7 cellular contexts compared by ENCODE assay signal in the genomic region with DNA sequence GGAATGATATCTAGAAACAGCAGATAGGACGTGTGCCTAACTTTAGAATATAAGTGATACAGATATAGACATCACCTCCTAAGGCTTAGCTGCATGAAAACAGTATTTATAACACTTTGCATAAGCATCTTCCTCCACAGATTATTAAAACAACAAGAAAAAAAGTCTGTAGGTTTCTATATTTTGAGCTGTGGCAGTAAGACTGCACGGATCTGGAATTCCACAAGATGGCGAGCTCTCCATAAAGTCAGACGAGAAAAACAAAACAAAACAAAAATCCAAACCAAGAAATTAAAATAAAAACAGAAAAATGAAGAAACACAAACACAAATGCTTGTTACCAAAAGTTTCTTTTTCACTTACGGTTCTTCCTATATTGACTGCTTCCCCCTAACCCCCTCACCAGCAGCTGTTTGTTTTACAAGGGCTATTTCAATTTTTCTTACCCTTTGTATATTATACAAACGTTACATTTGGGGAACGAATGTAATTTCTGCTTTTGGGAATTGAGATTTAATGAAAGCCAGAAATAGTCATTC.
DNase-seq lines count a peak whose midpoint lies in the region; ATAC-seq and TF ChIP-seq lines count a peak whose summit lies in the region.

No MANE protein-coding gene starts in this region.

- ATAC-seq in GM23338, result no peak
- no peak for ATAC-seq in HG03139 (IDR thresholded peaks at IDR 0.05; ENCODE audit: unreplicated experiment)

- H3K9ac ChIP-seq in endocrine pancreas (ENCODE audit: control insufficient read depth, insufficient read depth, low read length), result no peak overlapping the region

- BruUV-seq in OCI-LY7 (replicated peaks; lab: Mats Ljungman, UMichigan), result no TSS peak

- CTCF ChIA-PET in OCI-LY7 (lab: Charles Lee; ENCODE audit: unreplicated experiment), result no interaction called here

- no peaks in the 10 kb centered on the region for H4K20me1 ChIP-seq in GM23338 (replicated peaks; ENCODE audit: insufficient read depth)
- H4K20me1 ChIP-seq in OCI-LY7 (ENCODE audit: insufficient read depth, low read length), result no peaks in the 10 kb centered on the region

- H3K9me3 Mint-ChIP-seq in GM23338 (no peaks in the 10 kb centered on the region), nephron (no peaks in the 10 kb centered on the region)

- TF ChIP-seq CTCF in GM23338 (conservative IDR thresholded peaks at IDR 0.05; ENCODE audit: low read depth in 2 of 2), result peak; percentile 60 to 69
- 0 out of 2 replicates have a peak, but pooled peaks have one; percentile 20 for TF ChIP-seq CTCF in OCI-LY7 (conservative IDR thresholded peaks at IDR 0.05; ENCODE audit: low read length)
- peak; percentile 52 to 61 (median 60) for TF ChIP-seq CTCF in nephron (IDR thresholded peaks at IDR 0.05; ENCODE audit: unreplicated experiment in 3 of 3)

- H3K4me2 ChIP-seq in GM23338, result no peak overlapping the region
- no peak overlapping the region for H3K4me2 ChIP-seq in OCI-LY7 (ENCODE audit: low read length)

- DNase-seq in EH (ENCODE audit: low read depth) (peak; percentile 31), GM23338 (ENCODE audit: low spot score) (peak; percentile 39), OCI-LY7 (ENCODE audit: low spot score) (no peak), substantia nigra (lab: John Stamatoyannopoulos, UW) (no peak)

- no peaks in the 10 kb centered on the region for H3K27me3 ChIP-seq in GM23338 (ENCODE audit: insufficient read depth)
- no peaks in the 10 kb centered on the region for H3K27me3 ChIP-seq in endocrine pancreas (ENCODE audit: control insufficient read depth, insufficient read depth, low read length)

- 0 out of 2 replicates have a peak overlapping the region, but pooled peaks have one; percentile 4 for H2AFZ ChIP-seq in GM23338
- no peak overlapping the region for H2AFZ ChIP-seq in OCI-LY7 (ENCODE audit: low read length)

- H3K4me1 ChIP-seq in GM23338 (ENCODE audit: insufficient read depth) (0 out of 2 replicates have a peak, but pooled peaks cover 2% of the 10 kb centered on the region), OCI-LY7 (ENCODE audit: insufficient read depth, low read length, poor library complexity, severe bottlenecking) (no peaks in the 10 kb centered on the region), endocrine pancreas (ENCODE audit: control insufficient read depth, insufficient read depth, low read length) (peaks cover 14% of the 10 kb centered on the region)

- no peaks in the 10 kb centered on the region for H3F3A ChIP-seq in GM23338 (replicated peaks; ENCODE audit: low read depth)

- H3K4me3 Mint-ChIP-seq in GM23338 (no peak overlapping the region), nephron (peak overlapping the region in 2 of 3 experiments; percentile 1 to 9)

- H3K27ac Mint-ChIP-seq in GM23338, result peak overlapping the region; percentile 93
- H3K27ac Mint-ChIP-seq in nephron, result peak overlapping the region; percentile 20 to 66 (median 24)

- no peak overlapping the region for H3K27ac ChIP-seq in GM23338 (ENCODE audit: low read depth)
- H3K27ac ChIP-seq in OCI-LY7 (ENCODE audit: low read depth, low read length, poor library complexity, severe bottlenecking), result no peak overlapping the region
- H3K27ac ChIP-seq in substantia nigra (ENCODE audit: low read depth, low read length, poor library complexity, severe bottlenecking), result no peak overlapping the region

- H3K4me3 ChIP-seq in GM23338, result no peak overlapping the region
- H3K4me3 ChIP-seq in OCI-LY7 (ENCODE audit: low read depth, low read length, poor library complexity, severe bottlenecking), result no peak overlapping the region
- peak overlapping the region; percentile 62 for H3K4me3 ChIP-seq in endocrine pancreas (ENCODE audit: control insufficient read depth, insufficient read depth, low read length)

- H3K27me3 Mint-ChIP-seq in GM23338 (ENCODE audit: insufficient read depth, low read depth, poor library complexity) (peaks cover 5% of the 10 kb centered on the region), nephron (ENCODE audit: low read depth) (peaks cover 1% of the 10 kb centered on the region)

- H3K36me3 ChIP-seq in GM23338 (ENCODE audit: insufficient read depth) (no peaks in the 10 kb centered on the region), OCI-LY7 (ENCODE audit: insufficient read depth, low read length) (no peaks in the 10 kb centered on the region), endocrine pancreas (ENCODE audit: control insufficient read depth, insufficient read depth, low read length) (no peaks in the 10 kb centered on the region)

- H3K4me1 Mint-ChIP-seq in GM23338, result peaks cover 24% of the 10 kb centered on the region
- peaks cover 17% of the 10 kb centered on the region for H3K4me1 Mint-ChIP-seq in nephron

- POLR2A ChIA-PET in OCI-LY7 (lab: Charles Lee), result interaction anchor here (0.6 kb wide), 1 partner anchor 25 kb away, joined by 3 read pairs; no protein-coding TSS in a partner anchor

- H3K36me3 Mint-ChIP-seq in GM23338 (ENCODE audit: low read depth) (no peaks in the 10 kb centered on the region), nephron (ENCODE audit: low read depth) (no peaks in the 10 kb centered on the region)

- H3K79me2 ChIP-seq in GM23338 (replicated peaks; ENCODE audit: insufficient read depth) (no peaks in the 10 kb centered on the region), OCI-LY7 (ENCODE audit: insufficient read depth, low read depth, low read length) (no peaks in the 10 kb centered on the region)

- intact Hi-C loops in OCI-LY7 (cut with micrococcal nuclease; ENCODE audit: unreplicated experiment), result no loop called here

- H3K9me2 ChIP-seq in GM23338 (ENCODE audit: insufficient read depth) (no peaks in the 10 kb centered on the region), OCI-LY7 (ENCODE audit: insufficient read depth, low read length) (no peaks in the 10 kb centered on the region)

- H3K9me3 ChIP-seq in OCI-LY7 (ENCODE audit: low read length) (no peaks in the 10 kb centered on the region), endocrine pancreas (ENCODE audit: control insufficient read depth, low read length) (no peaks in the 10 kb centered on the region)

TF ChIP-seq in GM23338, 12 proteins besides CTCF, POLR2A, EP300 and RAD21 (continues in another document):
- TF ChIP-seq, protein P1, sequence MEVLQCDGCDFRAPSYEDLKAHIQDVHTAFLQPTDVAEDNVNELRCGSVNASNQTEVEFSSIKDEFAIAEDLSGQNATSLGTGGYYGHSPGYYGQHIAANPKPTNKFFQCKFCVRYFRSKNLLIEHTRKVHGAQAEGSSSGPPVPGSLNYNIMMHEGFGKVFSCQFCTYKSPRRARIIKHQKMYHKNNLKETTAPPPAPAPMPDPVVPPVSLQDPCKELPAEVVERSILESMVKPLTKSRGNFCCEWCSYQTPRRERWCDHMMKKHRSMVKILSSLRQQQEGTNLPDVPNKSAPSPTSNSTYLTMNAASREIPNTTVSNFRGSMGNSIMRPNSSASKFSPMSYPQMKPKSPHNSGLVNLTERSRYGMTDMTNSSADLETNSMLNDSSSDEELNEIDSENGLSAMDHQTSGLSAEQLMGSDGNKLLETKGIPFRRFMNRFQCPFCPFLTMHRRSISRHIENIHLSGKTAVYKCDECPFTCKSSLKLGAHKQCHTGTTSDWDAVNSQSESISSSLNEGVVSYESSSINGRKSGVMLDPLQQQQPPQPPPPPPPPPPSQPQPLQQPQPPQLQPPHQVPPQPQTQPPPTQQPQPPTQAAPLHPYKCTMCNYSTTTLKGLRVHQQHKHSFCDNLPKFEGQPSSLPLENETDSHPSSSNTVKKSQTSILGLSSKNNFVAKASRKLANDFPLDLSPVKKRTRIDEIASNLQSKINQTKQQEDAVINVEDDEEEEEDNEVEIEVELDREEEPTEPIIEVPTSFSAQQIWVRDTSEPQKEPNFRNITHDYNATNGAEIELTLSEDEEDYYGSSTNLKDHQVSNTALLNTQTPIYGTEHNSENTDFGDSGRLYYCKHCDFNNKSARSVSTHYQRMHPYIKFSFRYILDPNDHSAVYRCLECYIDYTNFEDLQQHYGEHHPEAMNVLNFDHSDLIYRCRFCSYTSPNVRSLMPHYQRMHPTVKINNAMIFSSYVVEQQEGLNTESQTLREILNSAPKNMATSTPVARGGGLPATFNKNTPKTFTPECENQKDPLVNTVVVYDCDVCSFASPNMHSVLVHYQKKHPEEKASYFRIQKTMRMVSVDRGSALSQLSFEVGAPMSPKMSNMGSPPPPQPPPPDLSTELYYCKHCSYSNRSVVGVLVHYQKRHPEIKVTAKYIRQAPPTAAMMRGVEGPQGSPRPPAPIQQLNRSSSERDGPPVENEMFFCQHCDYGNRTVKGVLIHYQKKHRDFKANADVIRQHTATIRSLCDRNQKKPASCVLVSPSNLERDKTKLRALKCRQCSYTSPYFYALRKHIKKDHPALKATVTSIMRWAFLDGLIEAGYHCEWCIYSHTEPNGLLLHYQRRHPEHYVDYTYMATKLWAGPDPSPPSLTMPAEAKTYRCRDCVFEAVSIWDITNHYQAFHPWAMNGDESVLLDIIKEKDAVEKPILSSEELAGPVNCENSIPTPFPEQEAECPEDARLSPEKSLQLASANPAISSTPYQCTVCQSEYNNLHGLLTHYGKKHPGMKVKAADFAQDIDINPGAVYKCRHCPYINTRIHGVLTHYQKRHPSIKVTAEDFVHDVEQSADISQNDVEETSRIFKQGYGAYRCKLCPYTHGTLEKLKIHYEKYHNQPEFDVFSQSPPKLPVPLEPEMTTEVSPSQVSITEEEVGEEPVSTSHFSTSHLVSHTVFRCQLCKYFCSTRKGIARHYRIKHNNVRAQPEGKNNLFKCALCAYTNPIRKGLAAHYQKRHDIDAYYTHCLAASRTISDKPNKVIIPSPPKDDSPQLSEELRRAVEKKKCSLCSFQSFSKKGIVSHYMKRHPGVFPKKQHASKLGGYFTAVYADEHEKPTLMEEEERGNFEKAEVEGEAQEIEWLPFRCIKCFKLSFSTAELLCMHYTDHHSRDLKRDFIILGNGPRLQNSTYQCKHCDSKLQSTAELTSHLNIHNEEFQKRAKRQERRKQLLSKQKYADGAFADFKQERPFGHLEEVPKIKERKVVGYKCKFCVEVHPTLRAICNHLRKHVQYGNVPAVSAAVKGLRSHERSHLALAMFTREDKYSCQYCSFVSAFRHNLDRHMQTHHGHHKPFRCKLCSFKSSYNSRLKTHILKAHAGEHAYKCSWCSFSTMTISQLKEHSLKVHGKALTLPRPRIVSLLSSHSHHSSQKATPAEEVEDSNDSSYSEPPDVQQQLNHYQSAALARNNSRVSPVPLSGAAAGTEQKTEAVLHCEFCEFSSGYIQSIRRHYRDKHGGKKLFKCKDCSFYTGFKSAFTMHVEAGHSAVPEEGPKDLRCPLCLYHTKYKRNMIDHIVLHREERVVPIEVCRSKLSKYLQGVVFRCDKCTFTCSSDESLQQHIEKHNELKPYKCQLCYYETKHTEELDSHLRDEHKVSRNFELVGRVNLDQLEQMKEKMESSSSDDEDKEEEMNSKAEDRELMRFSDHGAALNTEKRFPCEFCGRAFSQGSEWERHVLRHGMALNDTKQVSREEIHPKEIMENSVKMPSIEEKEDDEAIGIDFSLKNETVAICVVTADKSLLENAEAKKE (CRISPR knock-in tag; IDR thresholded peaks at IDR 0.05), result no peak
- no peak for TF ChIP-seq ZNF331 (CRISPR knock-in tag; IDR thresholded peaks at IDR 0.05; ENCODE audit: low read depth)

Comparison
In these comparisons a context has a peak if more than half of its experiments do, and no peak if none do; other contexts are left out.
1. DNase-seq: peak in EH (single experiment) and GM23338 (single experiment); none in OCI-LY7 (single experiment) and substantia nigra (0 of 49).
2. Peak in every context shown above with its lines, with median percentiles within 50 percentile points of each other: CTCF ChIP-seq.